In genomic region chr13:28505543-28506135, GRCh38 we compare ENCODE assay signal across 2 cellular contexts.
TF ChIP-seq lines count a peak whose summit lies in the region.

No MANE protein-coding gene starts in this region.

TF ChIP-seq in IMR-90, 13 proteins besides CTCF, POLR2A, EP300 and RAD21:
- TF ChIP-seq NFE2L2 (IDR thresholded peaks at IDR 0.05; ENCODE audit: low read depth, low read length) (no peak), RCOR1 (IDR thresholded peaks at IDR 0.05; ENCODE audit: insufficient replicate concordance, low read length) (no peak), ELK1 (IDR thresholded peaks at IDR 0.05; ENCODE audit: borderline replicate concordance, low read depth, low read length) (no peak), CEBPB (IDR thresholded peaks at IDR 0.05; ENCODE audit: low read depth, low read length) (no peak)

TF ChIP-seq in SK-N-SH treated with all-trans-retinoic acid at 6 μM for 48 hours, 23 proteins besides CTCF, POLR2A, EP300 and RAD21:
- TF ChIP-seq ISL1 (CRISPR knock-in tag; IDR thresholded peaks at IDR 0.05) (no peak), ZFP3 (CRISPR knock-in tag; IDR thresholded peaks at IDR 0.05) (no peak)
- TF ChIP-seq, protein P1, sequence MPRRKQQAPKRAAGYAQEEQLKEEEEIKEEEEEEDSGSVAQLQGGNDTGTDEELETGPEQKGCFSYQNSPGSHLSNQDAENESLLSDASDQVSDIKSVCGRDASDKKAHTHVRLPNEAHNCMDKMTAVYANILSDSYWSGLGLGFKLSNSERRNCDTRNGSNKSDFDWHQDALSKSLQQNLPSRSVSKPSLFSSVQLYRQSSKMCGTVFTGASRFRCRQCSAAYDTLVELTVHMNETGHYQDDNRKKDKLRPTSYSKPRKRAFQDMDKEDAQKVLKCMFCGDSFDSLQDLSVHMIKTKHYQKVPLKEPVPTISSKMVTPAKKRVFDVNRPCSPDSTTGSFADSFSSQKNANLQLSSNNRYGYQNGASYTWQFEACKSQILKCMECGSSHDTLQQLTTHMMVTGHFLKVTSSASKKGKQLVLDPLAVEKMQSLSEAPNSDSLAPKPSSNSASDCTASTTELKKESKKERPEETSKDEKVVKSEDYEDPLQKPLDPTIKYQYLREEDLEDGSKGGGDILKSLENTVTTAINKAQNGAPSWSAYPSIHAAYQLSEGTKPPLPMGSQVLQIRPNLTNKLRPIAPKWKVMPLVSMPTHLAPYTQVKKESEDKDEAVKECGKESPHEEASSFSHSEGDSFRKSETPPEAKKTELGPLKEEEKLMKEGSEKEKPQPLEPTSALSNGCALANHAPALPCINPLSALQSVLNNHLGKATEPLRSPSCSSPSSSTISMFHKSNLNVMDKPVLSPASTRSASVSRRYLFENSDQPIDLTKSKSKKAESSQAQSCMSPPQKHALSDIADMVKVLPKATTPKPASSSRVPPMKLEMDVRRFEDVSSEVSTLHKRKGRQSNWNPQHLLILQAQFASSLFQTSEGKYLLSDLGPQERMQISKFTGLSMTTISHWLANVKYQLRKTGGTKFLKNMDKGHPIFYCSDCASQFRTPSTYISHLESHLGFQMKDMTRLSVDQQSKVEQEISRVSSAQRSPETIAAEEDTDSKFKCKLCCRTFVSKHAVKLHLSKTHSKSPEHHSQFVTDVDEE (CRISPR knock-in tag; IDR thresholded peaks at IDR 0.05), result no peak
